Comparison of ENCODE assay signal across 27 cellular contexts in genomic region chr4:174122705-174123104, GRCh38.
DNase-seq lines count a peak whose midpoint lies in the region; ATAC-seq and TF ChIP-seq lines count a peak whose summit lies in the region.
"Had no signal": no experiment of that assay in that cellular context is flagged by ENCODE, and none has a peak within 500 bp of the region (broad histone marks: within the 10 kb centered on the region; RNA-seq: fewer than 3 reads in every experiment).

No MANE protein-coding gene starts in this region.

- peak overlapping the region; percentile 71 to 82 (median 75) for H3K27ac ChIP-seq in sigmoid colon
- H3K27ac ChIP-seq: breast epithelium, HL-60, pancreas, thyroid gland had no signal

- H3K4me1 ChIP-seq in sigmoid colon: peaks cover 0 to 44% (median 32%) of the 10 kb centered on the region in 4 donors
- H3K4me1 ChIP-seq: breast epithelium, pancreas had no signal

- peak; percentile 80 for ATAC-seq in left ventricle myocardium superior
- no peak for ATAC-seq in HG02852 (IDR thresholded peaks at IDR 0.05; ENCODE audit: unreplicated experiment)
- ATAC-seq: activated CD8-positive, alpha-beta T cell treated with anti-CD3 and anti-CD28 coated beads, Interleukin-2, amount 10 ng/mL, durations not matched to agents 7 days and 5 days; activated T-helper 17 cell treated with anti-CD3 and anti-CD28 coated beads, Interleukin-2, amount 50 U/mL, for 72 hours; CD8-positive, alpha-beta T cell; pancreas had no signal

- no peaks in the 10 kb centered on the region for H3K36me3 ChIP-seq in sigmoid colon
- H3K36me3 ChIP-seq: breast epithelium, MG63, pancreas, stomach, thyroid gland had no signal

- peak; percentile 3 for DNase-seq in HCEC 1CT
- peak; percentile 7 for DNase-seq in fibroblast of gingiva (ENCODE audit: low read depth)
- DNase-seq in left ventricle myocardium superior: no peak
- no peak for DNase-seq in sigmoid colon
- no peak for DNase-seq in NCI-H2029 (lab: John Stamatoyannopoulos, UW)
- DNase-seq in GM03348 (ENCODE audit: low spot score): no peak
- no peak for DNase-seq in HuH-7 (ENCODE audit: low spot score)
- DNase-seq: activated CD8-positive, alpha-beta T cell treated with anti-CD3 and anti-CD28 coated beads, Interleukin-2, amount 10 ng/mL, durations not matched to agents 7 days and 5 days; activated naive CD4-positive, alpha-beta T cell treated with anti-CD3 and anti-CD28 coated beads, Interleukin-2, amount 50 U/mL, for 16 hours; BE2C; CD8-positive, alpha-beta T cell; effector CD4-positive, alpha-beta T cell; KG1; MG63; NCI-H1105; NCI-H2029 treated with DMSO at 0.1 percent for 48 hours; NCI-H226; pancreas; retina; SHP77; stomach; T-helper 2 cell; thyroid gland had no signal

- TF ChIP-seq CTCF in sigmoid colon (IDR thresholded peaks at IDR 0.05): no peak

- no peaks in the 10 kb centered on the region for H3K9me3 ChIP-seq in sigmoid colon
- H3K9me3 ChIP-seq: BE2C, breast epithelium, MG63, pancreas, stomach, thyroid gland had no signal

- WGBS in sigmoid colon, 2 donors: 67 to 70% methylated on average over 1 of the region's 1 CpG

- no peak for TF ChIP-seq EP300 in sigmoid colon (IDR thresholded peaks at IDR 0.05)

- H3K27me3 ChIP-seq in sigmoid colon: no peaks in the 10 kb centered on the region
- H3K27me3 ChIP-seq: BE2C, MG63, pancreas, thyroid gland had no signal

- intact Hi-C loops in left ventricle myocardium superior (cut with micrococcal nuclease) (loop anchor here (10.0 kb wide), 1 partner anchor 618 kb away; no protein-coding TSS in a partner anchor), sigmoid colon (cut with DNase I) (loop anchor here (5.0 kb wide), 2 partner anchors 125 to 185 kb away; no protein-coding TSS in a partner anchor)

- TF ChIP-seq POLR2A in sigmoid colon (IDR thresholded peaks at IDR 0.05): no peak

- H3K4me3 ChIP-seq in sigmoid colon: no peak overlapping the region
- H3K4me3 ChIP-seq: breast epithelium, MG63, pancreas, stomach, thyroid gland had no signal

Comparison
In these comparisons a context has a peak if more than half of its experiments do, and no peak if none do; other contexts are left out.
1. DNase-seq: peak in HCEC 1CT (single experiment) and fibroblast of gingiva (single experiment); none in left ventricle myocardium superior (single experiment), sigmoid colon (single experiment), NCI-H2029 (single experiment), GM03348 (single experiment) and HuH-7 (single experiment).